ENCODE assay signal across 13 cellular contexts in the genomic region with DNA sequence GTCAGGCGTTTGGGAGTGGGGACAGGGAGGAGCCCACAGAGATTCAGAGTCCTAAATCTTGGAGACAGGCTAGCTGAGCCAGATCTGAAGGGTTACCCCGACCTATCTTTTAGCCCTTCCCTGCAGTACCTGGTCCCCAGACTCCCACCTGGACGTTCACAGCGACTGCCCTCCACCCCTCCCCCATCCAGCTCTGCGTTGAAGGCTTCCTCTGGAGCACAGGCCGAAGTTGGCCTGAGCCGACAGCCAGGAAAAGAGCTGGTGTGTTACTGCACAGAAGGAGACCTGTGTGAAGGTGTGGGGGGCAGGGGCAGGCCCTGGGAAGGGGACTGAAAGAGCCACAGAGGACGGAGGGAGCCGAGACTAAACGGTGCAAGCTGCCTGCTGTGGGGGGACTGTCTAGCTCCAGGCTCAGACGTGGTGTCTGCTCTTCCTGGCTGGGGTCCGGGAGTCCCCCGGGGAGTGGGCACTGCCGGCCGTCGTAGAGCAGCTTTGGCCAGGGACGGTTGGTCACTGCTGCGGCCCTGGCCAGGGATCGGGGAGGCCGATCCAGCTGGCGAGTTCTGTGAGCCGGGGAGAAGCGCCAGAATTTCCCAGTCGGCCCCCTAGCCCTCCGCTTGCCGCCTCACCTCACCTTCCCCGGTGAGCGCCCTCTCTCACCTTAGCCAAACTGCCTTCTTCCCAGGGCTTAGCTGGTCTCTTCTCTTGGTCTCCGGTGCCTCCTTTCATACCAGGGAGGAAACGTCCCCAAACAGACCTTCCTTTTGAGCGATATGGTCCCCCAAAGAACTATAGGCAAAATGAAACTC. TPM values are rescaled to one million over a fixed set of nuclear protein-coding genes. Genes with fewer than 3 reads are reported as not detected.
A peak's percentile ranks its signal among the peaks of the same experiment; 100 is the strongest.
DNase-seq lines count a peak whose midpoint lies in the region; ATAC-seq and TF ChIP-seq lines count a peak whose summit lies in the region.
"Had no signal": no experiment of that assay in that cellular context is flagged by ENCODE, and none has a peak within 500 bp of the region (broad histone marks: within the 10 kb centered on the region; RNA-seq: fewer than 3 reads in every experiment).

No MANE protein-coding gene starts in this region.

- peaks cover 34% of the 10 kb centered on the region for H3K4me1 Mint-ChIP-seq in CD14-positive monocyte
- peaks cover 34% of the 10 kb centered on the region for H3K4me1 Mint-ChIP-seq in central memory CD8-positive, alpha-beta T cell
- peaks cover 22 to 43% (median 39%) of the 10 kb centered on the region in 4 donors for H3K4me1 Mint-ChIP-seq in naive thymus-derived CD8-positive, alpha-beta T cell

- no peaks in the 10 kb centered on the region for H3K9me3 ChIP-seq in HUES48 (ENCODE audit: control insufficient read depth, insufficient read depth, low read length)
- H3K9me3 ChIP-seq: gastroesophageal sphincter, upper lobe of left lung had no signal

- peak overlapping the region in 1 of 2 donors; percentile 75 for H3K4me3 Mint-ChIP-seq in CD14-positive monocyte
- peak overlapping the region; percentile 64 for H3K4me3 Mint-ChIP-seq in central memory CD8-positive, alpha-beta T cell
- peak overlapping the region; percentile 58 to 84 (median 78) for H3K4me3 Mint-ChIP-seq in naive thymus-derived CD8-positive, alpha-beta T cell

- H3K27ac Mint-ChIP-seq in CD14-positive monocyte = no peak overlapping the region
- H3K27ac Mint-ChIP-seq in central memory CD8-positive, alpha-beta T cell (ENCODE audit: low read depth) = no peak overlapping the region
- peak overlapping the region in 2 of 10 donors; percentile 19 to 24 for H3K27ac Mint-ChIP-seq in naive thymus-derived CD8-positive, alpha-beta T cell

- H3K36me3 Mint-ChIP-seq in CD14-positive monocyte = peaks cover 0 to 3% of the 10 kb centered on the region in 2 donors
- H3K36me3 Mint-ChIP-seq in central memory CD8-positive, alpha-beta T cell (ENCODE audit: insufficient read depth) = peaks cover 3% of the 10 kb centered on the region
- no peaks in the 10 kb centered on the region for H3K36me3 Mint-ChIP-seq in naive thymus-derived CD8-positive, alpha-beta T cell

- ATAC-seq in central memory CD8-positive, alpha-beta T cell (replicated peaks; ENCODE audit: extremely low read depth, poor library complexity, severe bottlenecking) = no peak
- no peak for ATAC-seq in naive thymus-derived CD8-positive, alpha-beta T cell
- no peak for ATAC-seq in HG03175 (IDR thresholded peaks at IDR 0.05; ENCODE audit: unreplicated experiment)
- ATAC-seq: gastroesophageal sphincter, sciatic nerve had no signal

- peaks cover 82 to 90% (median 82%) of the 10 kb centered on the region in 3 donors for H3K27me3 Mint-ChIP-seq in CD14-positive monocyte (ENCODE audit: low read depth in 3 of 3)
- peaks cover 94% of the 10 kb centered on the region for H3K27me3 Mint-ChIP-seq in central memory CD8-positive, alpha-beta T cell
- H3K27me3 Mint-ChIP-seq in naive thymus-derived CD8-positive, alpha-beta T cell = peaks cover 53 to 92% (median 77%) of the 10 kb centered on the region in 5 donors

- no peak overlapping the region for H3K27ac ChIP-seq in HUES48 (ENCODE audit: low read depth, low read length)
- H3K27ac ChIP-seq: gastroesophageal sphincter, upper lobe of left lung had no signal

- POLR2A ChIA-PET in naive thymus-derived CD8-positive, alpha-beta T cell (lab: Charles Lee) = interaction anchor here (1.0 kb wide), 2 partner anchors 152 to 153 kb away, joined by 3 read pairs; a partner anchor contains a TSS

- peaks cover 25% of the 10 kb centered on the region for H3K4me1 ChIP-seq in HUES48 (ENCODE audit: control insufficient read depth, insufficient read depth, low read length)

- H3K9me3 Mint-ChIP-seq in CD14-positive monocyte = peaks cover 0 to 13% (median 6%) of the 10 kb centered on the region in 7 donors
- no peaks in the 10 kb centered on the region for H3K9me3 Mint-ChIP-seq in central memory CD8-positive, alpha-beta T cell
- no peaks in the 10 kb centered on the region for H3K9me3 Mint-ChIP-seq in naive thymus-derived CD8-positive, alpha-beta T cell

- peaks cover 100% of the 10 kb centered on the region for H3K27me3 ChIP-seq in HUES48 (ENCODE audit: control insufficient read depth, insufficient read depth, low read length)

- DNase-seq in CD14-positive monocyte (ENCODE audit: low spot score) (peak; percentile 32), NCI-H128 (lab: John Stamatoyannopoulos, UW; ENCODE audit: unreplicated experiment) (no peak), NCI-H774 (lab: John Stamatoyannopoulos, UW) (no peak), anterior cingulate cortex (lab: John Stamatoyannopoulos, UW) (no peak)
- no peak for DNase-seq in central memory CD8-positive, alpha-beta T cell (ENCODE audit: low spot score in 2 of 2)
- DNase-seq in naive thymus-derived CD8-positive, alpha-beta T cell = no peak
- DNase-seq: midbrain had no signal

- no peak overlapping the region for H3K9ac ChIP-seq in HUES48 (ENCODE audit: low read depth, low read length)

- no peaks in the 10 kb centered on the region for H3K36me3 ChIP-seq in HUES48 (ENCODE audit: control insufficient read depth, insufficient read depth, low read length)
- H3K36me3 ChIP-seq: gastroesophageal sphincter, upper lobe of left lung had no signal

- H3K4me3 ChIP-seq in HUES48 (ENCODE audit: low read depth, low read length) = peak overlapping the region; percentile 53

- intact Hi-C loops in CD14-positive monocyte (cut with micrococcal nuclease) = no loop called here

- TF ChIP-seq CTCF in CD14-positive monocyte (IDR thresholded peaks at IDR 0.05) = no peak

RNA-seq across cellular contexts. Expression of a gene that starts 0.9 kb away (rescaled TPM):
- polyA plus RNA-seq in CD14-positive monocyte = not detected
- total RNA-seq in naive thymus-derived CD8-positive, alpha-beta T cell = under 1 TPM in 1 of 2 experiments, not detected in 1; 0.52 TPM
- polyA plus RNA-seq in naive thymus-derived CD8-positive, alpha-beta T cell = not detected
- total RNA-seq: gastroesophageal sphincter, LHCN-M2, sciatic nerve had no signal

RNA-seq across cellular contexts. Expression of a gene that starts 41.7 kb away (rescaled TPM):
- 1 to 10 TPM; 8.7 to 9.7 TPM for polyA plus RNA-seq in CD14-positive monocyte
- 10 to 100 TPM; 31.4 to 35.9 TPM for total RNA-seq in naive thymus-derived CD8-positive, alpha-beta T cell
- polyA plus RNA-seq in naive thymus-derived CD8-positive, alpha-beta T cell = 10 to 100 TPM; 37.0 to 52.8 (median 51.4) TPM
